ENCODE assay signal across 22 cellular contexts in genomic region chr2:200003444-200003843, GRCh38. TPM values are rescaled to one million over a fixed set of nuclear protein-coding genes. Genes with fewer than 3 reads are reported as not detected.
DNase-seq lines count a peak whose midpoint lies in the region; FAIRE-seq and TF ChIP-seq lines count a peak whose summit lies in the region.
"Had no signal": no experiment of that assay in that cellular context is flagged by ENCODE, and none has a peak within 500 bp of the region (broad histone marks: within the 10 kb centered on the region; RNA-seq: fewer than 3 reads in every experiment).

No MANE protein-coding gene starts in this region.

- FAIRE-seq in urothelium cell line (lab: Jason Lieb, UNC) = no peak
- FAIRE-seq: kidney had no signal

- 50% methylated on average over 1 of the region's 1 CpG for WGBS in HUES64

- no peaks in the 10 kb centered on the region for H3K27me3 ChIP-seq in HUES64 (ENCODE audit: insufficient read depth, low read length)
- H3K27me3 ChIP-seq: esophagus squamous epithelium, heart left ventricle had no signal

- H3K9me3 ChIP-seq in HUES64 (ENCODE audit: insufficient read depth, low read depth, low read length) = peaks cover 2% of the 10 kb centered on the region; the same call in 1 of the 2 replicates
- H3K9me3 ChIP-seq: esophagus squamous epithelium had no signal

- peaks cover 23% of the 10 kb centered on the region for H3K4me1 ChIP-seq in HUES64 (ENCODE audit: insufficient read depth, low read length)
- H3K4me1 ChIP-seq: esophagus squamous epithelium had no signal

- no peaks in the 10 kb centered on the region for H3K36me3 ChIP-seq in HUES64 (ENCODE audit: insufficient read depth, low read length)
- H3K36me3 ChIP-seq: esophagus squamous epithelium, heart left ventricle had no signal

- H3K4me3 ChIP-seq in HUES64 (ENCODE audit: low read length) (no peak overlapping the region), cardiac fibroblast (replicated peaks in 1 of 2; ENCODE audit: low read depth in 2 of 2, low read length in 2 of 2) (no peak overlapping the region)
- H3K4me3 ChIP-seq: esophagus squamous epithelium, heart left ventricle had no signal

- H3K9ac ChIP-seq in HUES64 (ENCODE audit: low read depth, low read length) = peak overlapping the region; percentile 32; the same call in 1 of the 2 replicates

- TF ChIP-seq CTCF in cardiac fibroblast (IDR thresholded peaks at IDR 0.05; ENCODE audit: low read depth, low read length) = no peak

- DNase-seq in A172 (ENCODE audit: low spot score) = peak; percentile 6
- DNase-seq in cardiac fibroblast (ENCODE audit: low read depth in 2 of 2) = peak; percentile 3 to 14
- DNase-seq in kidney tubule cell (ENCODE audit: low spot score) = peak; percentile 17
- DNase-seq in nucleus accumbens (lab: John Stamatoyannopoulos, UW) = no peak
- DNase-seq in urothelium cell line (ENCODE audit: low spot score) = no peak
- DNase-seq in NCI-H187 treated with DMSO at 0.1 percent for 48 hours (lab: John Stamatoyannopoulos, UW) = no peak
- DNase-seq in effector CD8-positive, alpha-beta T cell (lab: John Stamatoyannopoulos, UW) = no peak
- DNase-seq: activated CD4-positive, alpha-beta T cell treated with anti-CD3 and anti-CD28 coated beads, Interleukin-2, amount 50 U/mL, for 48 hours; activated naive CD4-positive, alpha-beta T cell treated with Interleukin-2 at 50 U/mL for 16 hours; aorta; C1 segment of cervical spinal cord; esophagus squamous epithelium; heart left ventricle; kidney; MV-4-11; natural killer cell; NCI-H2081; NCI-H524 treated with DMSO at 0.1 percent for 48 hours; retina; Right ventricle myocardium superior had no signal

- peak overlapping the region; percentile 46; the same call in 1 of the 2 replicates for H3K27ac ChIP-seq in HUES64 (ENCODE audit: low read depth, low read length)
- H3K27ac ChIP-seq: esophagus squamous epithelium, heart left ventricle, VCaP had no signal

RNA-seq across cellular contexts. Expression of gene MAIP1, which starts 48.1 kb away (rescaled TPM):
- 29.8 and 37.3 TPM in 2 replicates for total RNA-seq in A172 (2014; rRNA removed; shearing (Covaris generic))
- polyA plus RNA-seq in HUES64 (2013, experiment 1 of 2) = 24.3 TPM
- 23.6 TPM for polyA plus RNA-seq in HUES64 (2013, experiment 2 of 2)

RNA-seq across cellular contexts. Expression of gene TYW5, which starts 48.2 kb away (rescaled TPM):
- total RNA-seq in A172 (2014; rRNA removed; shearing (Covaris generic)) = 7.9 and 8.8 TPM in 2 replicates
- 8.3 TPM for polyA plus RNA-seq in HUES64 (2013, experiment 1 of 2)
- 7.5 TPM for polyA plus RNA-seq in HUES64 (2013, experiment 2 of 2)

Comparison
In these comparisons a context has a peak if more than half of its experiments do, and no peak if none do; other contexts are left out.
1. DNase-seq: peak in A172 (single experiment), cardiac fibroblast (2 of 2) and kidney tubule cell (single experiment); none in nucleus accumbens (0 of 56), urothelium cell line (single experiment), NCI-H187 treated with DMSO at 0.1 percent for 48 hours (single experiment) and effector CD8-positive, alpha-beta T cell (single experiment).